1 cellular context compared by ENCODE assay signal in genomic region chr14:51776102-51776894, GRCh38.
TF ChIP-seq lines count a peak whose summit lies in the region.

No MANE protein-coding gene starts in this region.

TF ChIP-seq in SK-N-SH, 30 proteins besides CTCF, POLR2A, EP300 and RAD21 (continued from another document):
- TF ChIP-seq USF2 (IDR thresholded peaks at IDR 0.05; ENCODE audit: borderline replicate concordance, low read depth, low read length) (no peak), TCF12 (IDR thresholded peaks at IDR 0.05) (no peak), PBX3 (IDR thresholded peaks at IDR 0.05) (no peak), GATA2 (CRISPR knock-in tag; IDR thresholded peaks at IDR 0.05) (no peak), EZH2phosphoT487 (IDR thresholded peaks at IDR 0.05; ENCODE audit: borderline replicate concordance, low read depth) (no peak), TEAD4 (IDR thresholded peaks at IDR 0.05; ENCODE audit: borderline replicate concordance, insufficient read depth) (no peak), MXI1 (IDR thresholded peaks at IDR 0.05; ENCODE audit: low read depth, low read length) (no peak), YY1 (IDR thresholded peaks at IDR 0.05; ENCODE audit: low read depth) (no peak), MEF2A (IDR thresholded peaks at IDR 0.05; ENCODE audit: borderline replicate concordance, low read depth) (no peak), TAF1 (IDR thresholded peaks at IDR 0.05; ENCODE audit: borderline replicate concordance, low read depth, low read length) (no peak)
